In the genomic region with DNA sequence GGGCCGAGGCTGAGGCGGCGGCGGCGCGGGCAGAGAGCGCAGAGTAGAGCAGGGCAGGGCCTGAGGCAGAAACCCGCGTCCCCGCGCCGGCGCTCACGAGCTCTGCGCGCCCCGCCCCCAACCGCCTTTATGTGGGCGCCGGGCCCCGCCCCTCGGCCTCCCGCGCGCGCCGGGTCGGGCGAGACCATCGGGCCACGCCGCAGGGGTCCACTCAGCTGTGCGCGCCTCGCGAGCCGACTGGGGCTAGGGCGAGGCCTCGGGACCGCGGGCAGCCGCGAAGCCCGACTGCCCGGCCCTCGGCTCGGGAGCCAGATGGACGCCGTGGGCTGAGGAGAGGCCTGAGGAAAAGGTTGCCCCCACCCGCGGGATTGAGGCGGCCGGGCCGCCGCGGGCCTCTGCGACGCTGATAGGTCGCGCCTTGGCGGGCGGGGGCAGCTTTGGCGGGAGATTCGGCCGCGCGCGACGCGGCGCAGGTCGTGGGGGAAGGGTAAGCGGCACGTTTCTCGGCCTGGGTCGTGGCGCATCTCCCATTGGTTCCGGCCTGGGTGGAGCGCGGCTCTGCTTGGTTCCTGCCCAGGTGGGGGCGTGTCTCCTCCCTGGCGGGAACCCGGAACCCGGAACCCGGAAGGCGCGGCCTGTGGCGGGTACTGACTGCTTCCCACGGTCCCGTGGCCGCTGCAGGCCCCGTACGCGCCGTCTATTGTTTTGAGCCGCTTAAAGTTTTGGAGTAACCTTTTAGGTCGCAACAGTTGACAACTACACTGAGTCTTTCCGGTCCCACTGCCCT, we compare ENCODE assay signal across 8 cellular contexts. TPM values are rescaled to one million over a fixed set of nuclear protein-coding genes. Genes with fewer than 3 reads are reported as not detected.
DNase-seq lines count a peak whose midpoint lies in the region; ATAC-seq and TF ChIP-seq lines count a peak whose summit lies in the region.

A gene (minus strand): TSS at position 104 of the 787 bp plus-strand sequence. CDS start 131 bp downstream, outside the sequence.

- no peaks in the 10 kb centered on the region for H3K9me2 ChIP-seq in SU-DHL-6 (replicated peaks; ENCODE audit: insufficient read depth, low read length)

- peaks cover 83% of the 10 kb centered on the region for H3K79me2 ChIP-seq in SU-DHL-6 (ENCODE audit: insufficient read depth, low read length)
- H3K79me2 ChIP-seq in parathyroid adenoma: peaks cover 9% of the 10 kb centered on the region

- peak; percentile 75 for ATAC-seq in HG02763 (IDR thresholded peaks at IDR 0.05; ENCODE audit: unreplicated experiment)
- ATAC-seq in activated naive CD8-positive, alpha-beta T cell treated with anti-CD3 and anti-CD28 coated beads, Interleukin-2, amount 10 ng/mL, durations not matched to agents 7 days and 5 days (ENCODE audit: low read depth): peak; percentile 87

- H3K9ac ChIP-seq in SU-DHL-6 (ENCODE audit: low read length): peak within 1 kb of the TSS; percentile 92
- peak within 1 kb of the TSS; percentile 72 for H3K9ac ChIP-seq in parathyroid adenoma

- H3K4me1 Mint-ChIP-seq in activated naive CD8-positive, alpha-beta T cell treated with anti-CD3 and anti-CD28 coated beads, Interleukin-2, amount 10 ng/mL, durations not matched to agents 7 days and 5 days: peaks cover 53% of the 10 kb centered on the region

- intact Hi-C loops in head of caudate nucleus (cut with DNase I): no loop called here
- intact Hi-C loops in tibial artery (cut with DNase I; ENCODE audit: low total_unique reads): no loop called here

- H3K4me1 ChIP-seq in parathyroid adenoma: no peaks in the 10 kb centered on the region
- H3K4me1 ChIP-seq in tibial artery: peaks cover 0 to 47% (median 31%) of the 10 kb centered on the region in 4 donors

- H2AFZ ChIP-seq in SU-DHL-6 (ENCODE audit: low read depth, low read length, severe bottlenecking): peak within 1 kb of the TSS; percentile 55
- H2AFZ ChIP-seq in parathyroid adenoma: peak within 1 kb of the TSS; percentile 86

- H3K27me3 ChIP-seq in SU-DHL-6 (ENCODE audit: low read length) (no peaks in the 10 kb centered on the region), parathyroid adenoma (ENCODE audit: control insufficient read depth, insufficient read depth, low read length) (no peaks in the 10 kb centered on the region), tibial artery (no peaks in the 10 kb centered on the region)

- H3K4me3 ChIP-seq in GM12875 (ENCODE audit: low read depth, low read length): peak within 1 kb of the TSS; percentile 90
- H3K4me3 ChIP-seq in SU-DHL-6 (ENCODE audit: insufficient read depth, low read length, poor library complexity, severe bottlenecking): peak within 1 kb of the TSS; percentile 79
- peak within 1 kb of the TSS; percentile 77 for H3K4me3 ChIP-seq in parathyroid adenoma (ENCODE audit: low read depth, low read length)
- H3K4me3 ChIP-seq in tibial artery: peak within 1 kb of the TSS; percentile 72 to 99

- POLR2A ChIA-PET in activated naive CD8-positive, alpha-beta T cell treated with anti-CD3 and anti-CD28 coated beads, Interleukin-2, amount 10 ng/mL, durations not matched to agents 7 days and 5 days (lab: Charles Lee): interaction anchor here (0.6 to 7.1 kb wide), 19 partner anchors 8 to 756 kb away, joined by 3 to 148 read pairs (median 4); a partner anchor contains a TSS

- H3K9me3 ChIP-seq in SU-DHL-6 (ENCODE audit: insufficient read depth, low read length) (no peaks in the 10 kb centered on the region), parathyroid adenoma (ENCODE audit: control insufficient read depth, low read length) (no peaks in the 10 kb centered on the region), tibial artery (no peaks in the 10 kb centered on the region)

- peak; percentile 97 to 98 (median 98) for DNase-seq in NCI-H1417 (lab: John Stamatoyannopoulos, UW)
- peak; percentile 98 for DNase-seq in activated naive CD8-positive, alpha-beta T cell treated with anti-CD3 and anti-CD28 coated beads, Interleukin-2, amount 10 ng/mL, durations not matched to agents 7 days and 5 days
- DNase-seq in head of caudate nucleus: peak; percentile 78 to 95 (median 90)
- DNase-seq in tibial artery: peak; percentile 96 to 98

- peak within 1 kb of the TSS; percentile 98 for H3K27ac Mint-ChIP-seq in activated naive CD8-positive, alpha-beta T cell treated with anti-CD3 and anti-CD28 coated beads, Interleukin-2, amount 10 ng/mL, durations not matched to agents 7 days and 5 days

- peaks cover 10% of the 10 kb centered on the region; the same call in 1 of the 2 replicates for H3K36me3 ChIP-seq in SU-DHL-6 (ENCODE audit: low read length)
- no peaks in the 10 kb centered on the region for H3K36me3 ChIP-seq in parathyroid adenoma (ENCODE audit: control insufficient read depth, insufficient read depth, low read length)
- H3K36me3 ChIP-seq in tibial artery: peaks cover 0 to 14% (median 1%) of the 10 kb centered on the region in 3 donors

- peak within 1 kb of the TSS; percentile 99 for H3K4me3 Mint-ChIP-seq in activated naive CD8-positive, alpha-beta T cell treated with anti-CD3 and anti-CD28 coated beads, Interleukin-2, amount 10 ng/mL, durations not matched to agents 7 days and 5 days

- no peak for TF ChIP-seq CTCF in GM12875 (IDR thresholded peaks at IDR 0.05; ENCODE audit: borderline replicate concordance, insufficient read depth, low read depth, low read length)
- no peak for TF ChIP-seq CTCF in SU-DHL-6 (IDR thresholded peaks at IDR 0.05; ENCODE audit: insufficient read depth, low read length, poor library complexity, severe bottlenecking)
- no peak for TF ChIP-seq CTCF in parathyroid adenoma (IDR thresholded peaks at IDR 0.05)
- peak in 1 of 2 experiments; percentile 20 for TF ChIP-seq CTCF in tibial artery (IDR thresholded peaks at IDR 0.05)

- no peaks in the 10 kb centered on the region for H3K9me3 Mint-ChIP-seq in activated naive CD8-positive, alpha-beta T cell treated with anti-CD3 and anti-CD28 coated beads, Interleukin-2, amount 10 ng/mL, durations not matched to agents 7 days and 5 days

- peaks cover 37% of the 10 kb centered on the region for H3F3A ChIP-seq in SU-DHL-6 (ENCODE audit: insufficient read depth)

- H3K36me3 Mint-ChIP-seq in activated naive CD8-positive, alpha-beta T cell treated with anti-CD3 and anti-CD28 coated beads, Interleukin-2, amount 10 ng/mL, durations not matched to agents 7 days and 5 days: peaks cover 25% of the 10 kb centered on the region

- peaks cover 18% of the 10 kb centered on the region for H4K20me1 ChIP-seq in SU-DHL-6 (ENCODE audit: low read depth, low read length)

- H3K27me3 Mint-ChIP-seq in activated naive CD8-positive, alpha-beta T cell treated with anti-CD3 and anti-CD28 coated beads, Interleukin-2, amount 10 ng/mL, durations not matched to agents 7 days and 5 days: no peaks in the 10 kb centered on the region

- H3K4me2 ChIP-seq in SU-DHL-6 (ENCODE audit: low read depth, low read length, poor library complexity, severe bottlenecking) (peak within 1 kb of the TSS; percentile 96), parathyroid adenoma (ENCODE audit: low read length) (peak within 1 kb of the TSS; percentile 97)

- peak within 1 kb of the TSS; percentile 90 for H3K27ac ChIP-seq in SU-DHL-6 (ENCODE audit: low read depth, low read length)
- peak within 1 kb of the TSS; percentile 97 for H3K27ac ChIP-seq in parathyroid adenoma
- H3K27ac ChIP-seq in tibial artery: peak within 1 kb of the TSS; percentile 93 to 98

RNA-seq across cellular contexts. Expression of the gene that starts here (rescaled TPM):
- total RNA-seq in activated naive CD8-positive, alpha-beta T cell treated with anti-CD3 and anti-CD28 coated beads, Interleukin-2, amount 10 ng/mL, durations not matched to agents 7 days and 5 days: 100 to 1,000 TPM in 1 of 2 experiments, 10 to 100 TPM in 1; 99.7 to 103 TPM

Comparison
In these comparisons a context has a peak if more than half of its experiments do, and no peak if none do; other contexts are left out.
1. Peak in every context shown above with its lines: DNase-seq, ATAC-seq, H3K4me3 ChIP-seq and H3K27ac ChIP-seq.